In the genomic region with DNA sequence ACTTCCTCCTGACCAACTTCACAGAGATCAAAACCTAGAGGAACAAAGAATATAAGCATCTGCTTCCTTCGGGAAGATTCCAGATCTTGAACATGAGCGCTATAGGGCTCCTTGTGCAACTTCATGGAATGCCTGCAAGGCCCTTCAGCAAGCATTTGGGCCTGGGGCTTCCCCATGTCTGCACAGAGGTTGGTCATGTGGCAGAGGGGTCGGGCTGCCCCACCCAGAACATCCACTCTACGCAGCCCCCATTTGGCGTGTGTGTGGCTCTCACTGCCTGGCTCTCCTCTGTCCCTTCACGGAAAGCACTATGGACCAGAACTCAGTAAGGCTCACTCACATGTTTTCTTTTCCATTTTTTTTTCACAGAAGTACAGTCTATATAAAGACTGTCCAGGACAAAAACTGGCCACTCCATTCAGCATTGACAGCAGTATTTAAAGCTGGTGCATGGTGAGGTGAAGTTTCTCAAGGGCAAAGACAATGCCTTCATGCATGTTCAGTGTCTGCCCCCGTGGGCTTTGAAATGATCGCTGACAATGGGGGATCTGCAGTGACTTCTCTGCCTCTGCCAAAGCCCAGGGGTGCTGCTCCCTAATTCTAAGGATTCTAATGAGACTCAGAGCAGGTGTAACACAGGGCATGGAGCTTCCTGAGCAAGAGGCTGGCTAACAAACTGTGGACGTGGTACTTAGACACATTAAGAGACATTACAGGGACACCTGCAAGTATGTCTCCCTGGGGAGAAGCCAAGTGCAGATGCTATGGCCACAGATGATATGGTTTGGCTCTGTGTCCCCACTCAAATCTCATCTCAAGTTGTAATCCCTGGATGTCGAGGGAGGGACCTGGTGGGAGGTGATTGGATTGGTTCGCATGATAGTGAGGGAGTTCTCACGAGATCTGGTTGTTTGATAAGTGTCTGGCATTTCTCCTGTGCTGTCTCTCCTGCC, we compare ENCODE assay signal across 1 cellular context.
TF ChIP-seq lines count a peak whose summit lies in the region.

No MANE protein-coding gene starts in this region.

TF ChIP-seq in HepG2, 621 proteins besides CTCF, POLR2A, EP300 and RAD21:
- TF ChIP-seq ZNF17 (CRISPR knock-in tag; IDR thresholded peaks at IDR 0.05) = no peak
